In the genomic region with DNA sequence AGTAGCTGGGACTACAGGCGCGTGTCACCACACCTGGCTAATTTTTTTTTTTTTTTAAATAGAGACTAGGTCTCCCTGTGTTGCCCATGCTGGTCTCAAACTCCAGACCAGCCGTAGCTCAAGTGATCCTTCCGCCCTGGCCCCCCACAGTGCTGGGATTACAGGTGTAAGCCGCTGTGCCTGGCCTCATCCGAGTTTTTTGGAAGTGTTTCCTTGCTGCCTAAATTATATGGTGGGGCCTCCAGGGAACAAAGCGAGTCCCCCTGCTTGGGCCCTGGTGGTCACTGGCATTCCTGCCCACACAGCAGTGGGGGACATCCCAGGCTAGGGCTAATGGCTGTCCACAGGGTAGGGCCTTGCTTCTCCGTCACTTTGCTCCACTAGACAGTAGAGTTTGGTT, we compare ENCODE assay signal across 31 cellular contexts.
"Had no signal": no experiment of that assay in that cellular context is flagged by ENCODE, and none has a peak within 500 bp of the region (broad histone marks: within the 10 kb centered on the region; RNA-seq: fewer than 3 reads in every experiment).

No MANE protein-coding gene starts in this region.

- H3K4me1 Mint-ChIP-seq: natural killer cell; nephron; stimulated activated effector memory CD8-positive, alpha-beta T cell treated with anti-CD3 and anti-CD28 coated beads, Interleukin-12 subunit alpha, Interleukin-12 subunit beta, amount 100 ng/mL, for 72 hours; stimulated activated naive B cell treated with anti-CD40 and anti-IgM and Interleukin-4, amounts not matched to agents 10 μg/mL and 1 μg/mL and 100 μg/mL, for 72 hours had no signal

- H3K27ac Mint-ChIP-seq: naive thymus-derived CD4-positive, alpha-beta T cell; natural killer cell; nephron; progenitor cell of endocrine pancreas; stimulated activated effector memory CD8-positive, alpha-beta T cell treated with anti-CD3 and anti-CD28 coated beads, Interleukin-12 subunit alpha, Interleukin-12 subunit beta, amount 100 ng/mL, for 72 hours; stimulated activated naive B cell treated with anti-CD40 and anti-IgM and Interleukin-4, amounts not matched to agents 10 μg/mL and 1 μg/mL and 100 μg/mL, for 72 hours; stimulated activated naive CD8-positive, alpha-beta T cell treated with anti-CD3 and anti-CD28 coated beads, Interleukin-15, Interleukin-2, amounts not matched to agents 100 ng/mL and 50 ng/mL, for 24 hours had no signal

- H3K4me3 ChIP-seq: neural progenitor cell, ovary, psoas muscle, right lobe of liver, skin epidermis, smooth muscle cell, spleen, stomach, thoracic aorta, thyroid gland, tibial nerve, upper lobe of left lung, vagina had no signal

- H3K9me3 ChIP-seq: neutrophil, ovary, psoas muscle, right lobe of liver, spleen, stomach, thoracic aorta, thyroid gland, tibial nerve, upper lobe of left lung, vagina had no signal

- DNase-seq: naive thymus-derived CD4-positive, alpha-beta T cell; natural killer cell; nucleus accumbens; ovary; posterior cingulate gyrus; psoas muscle; spleen; stimulated activated CD4-positive, alpha-beta T cell treated with anti-CD3 and anti-CD28 coated beads, Interleukin-12 subunit alpha, Interleukin-12 subunit beta, amount 100 ng/mL, for 4 hours; stimulated activated CD4-positive, alpha-beta T cell treated with anti-CD3 and anti-CD28 coated beads, Interleukin-2, amount 100 ng/mL, for 24 hours; stimulated activated CD4-positive, alpha-beta T cell treated with anti-CD3 and anti-CD28 coated beads, Interleukin-2, amount 100 ng/mL, for 48 hours; stimulated activated CD4-positive, alpha-beta T cell treated with anti-CD3 and anti-CD28 coated beads, Interleukin-4, amount 100 ng/mL, for 24 hours; stimulated activated naive B cell treated with anti-CD40 and anti-IgM and Interleukin-4, amounts not matched to agents 10 μg/mL and 1 μg/mL and 100 μg/mL, for 72 hours; stimulated activated naive CD4-positive, alpha-beta T cell treated with Interleukin-2 at 50 U/mL for 16 hours; stomach; thyroid gland; trophoblast cell had no signal

- H3K4me1 ChIP-seq: neural progenitor cell, parathyroid adenoma, psoas muscle, right lobe of liver, spleen, stomach, thyroid gland, tibial nerve, upper lobe of left lung, vagina had no signal

- H3K4me3 Mint-ChIP-seq: naive thymus-derived CD4-positive, alpha-beta T cell; natural killer cell; nephron; neural progenitor cell; stimulated activated effector memory CD8-positive, alpha-beta T cell treated with anti-CD3 and anti-CD28 coated beads, Interleukin-12 subunit alpha, Interleukin-12 subunit beta, amount 100 ng/mL, for 72 hours; stimulated activated naive B cell treated with anti-CD40 and anti-IgM and Interleukin-4, amounts not matched to agents 10 μg/mL and 1 μg/mL and 100 μg/mL, for 72 hours; stimulated activated naive CD8-positive, alpha-beta T cell treated with anti-CD3 and anti-CD28 coated beads, Interleukin-15, Interleukin-2, amounts not matched to agents 100 ng/mL and 50 ng/mL, for 24 hours had no signal

- ATAC-seq: naive thymus-derived CD4-positive, alpha-beta T cell; natural killer cell; psoas muscle; right cardiac atrium; stimulated activated effector memory CD8-positive, alpha-beta T cell treated with anti-CD3 and anti-CD28 coated beads, Interleukin-12 subunit alpha, Interleukin-12 subunit beta, amount 100 ng/mL, for 72 hours; stimulated activated naive B cell treated with anti-CD40 and anti-IgM and Interleukin-4, amounts not matched to agents 10 μg/mL and 1 μg/mL and 100 μg/mL, for 72 hours had no signal

- H3K36me3 Mint-ChIP-seq: natural killer cell; neural progenitor cell; stimulated activated effector memory CD8-positive, alpha-beta T cell treated with anti-CD3 and anti-CD28 coated beads, Interleukin-12 subunit alpha, Interleukin-12 subunit beta, amount 100 ng/mL, for 72 hours; stimulated activated naive B cell treated with anti-CD40 and anti-IgM and Interleukin-4, amounts not matched to agents 10 μg/mL and 1 μg/mL and 100 μg/mL, for 72 hours had no signal

- H3K79me2 ChIP-seq: parathyroid adenoma had no signal

- H3K9me3 Mint-ChIP-seq: naive thymus-derived CD4-positive, alpha-beta T cell; natural killer cell; nephron; stimulated activated effector memory CD8-positive, alpha-beta T cell treated with anti-CD3 and anti-CD28 coated beads, Interleukin-12 subunit alpha, Interleukin-12 subunit beta, amount 100 ng/mL, for 72 hours; stimulated activated naive B cell treated with anti-CD40 and anti-IgM and Interleukin-4, amounts not matched to agents 10 μg/mL and 1 μg/mL and 100 μg/mL, for 72 hours; stimulated activated naive CD8-positive, alpha-beta T cell treated with anti-CD3 and anti-CD28 coated beads, Interleukin-15, Interleukin-2, amounts not matched to agents 100 ng/mL and 50 ng/mL, for 24 hours had no signal

- H2AFZ ChIP-seq: neural progenitor cell, parathyroid adenoma had no signal

- H3K27ac ChIP-seq: neural progenitor cell, neutrophil, ovary, parathyroid adenoma, psoas muscle, right lobe of liver, skin epidermis, spleen, stomach, thoracic aorta, thyroid gland, tibial nerve, upper lobe of left lung, vagina had no signal

- H3K4me2 ChIP-seq: neural progenitor cell, smooth muscle cell had no signal

- H3K27me3 ChIP-seq: neural progenitor cell, neutrophil, ovary, right lobe of liver, spleen, thyroid gland, upper lobe of left lung, vagina had no signal

- H3K36me3 ChIP-seq: neural progenitor cell, ovary, right lobe of liver, spleen, stomach, thoracic aorta, thyroid gland, tibial nerve, upper lobe of left lung, vagina had no signal

- H3K27me3 Mint-ChIP-seq: naive thymus-derived CD4-positive, alpha-beta T cell; stimulated activated naive CD8-positive, alpha-beta T cell treated with anti-CD3 and anti-CD28 coated beads, Interleukin-15, Interleukin-2, amounts not matched to agents 100 ng/mL and 50 ng/mL, for 24 hours had no signal
